Comparison of ENCODE assay signal across 9 cellular contexts in the genomic region with DNA sequence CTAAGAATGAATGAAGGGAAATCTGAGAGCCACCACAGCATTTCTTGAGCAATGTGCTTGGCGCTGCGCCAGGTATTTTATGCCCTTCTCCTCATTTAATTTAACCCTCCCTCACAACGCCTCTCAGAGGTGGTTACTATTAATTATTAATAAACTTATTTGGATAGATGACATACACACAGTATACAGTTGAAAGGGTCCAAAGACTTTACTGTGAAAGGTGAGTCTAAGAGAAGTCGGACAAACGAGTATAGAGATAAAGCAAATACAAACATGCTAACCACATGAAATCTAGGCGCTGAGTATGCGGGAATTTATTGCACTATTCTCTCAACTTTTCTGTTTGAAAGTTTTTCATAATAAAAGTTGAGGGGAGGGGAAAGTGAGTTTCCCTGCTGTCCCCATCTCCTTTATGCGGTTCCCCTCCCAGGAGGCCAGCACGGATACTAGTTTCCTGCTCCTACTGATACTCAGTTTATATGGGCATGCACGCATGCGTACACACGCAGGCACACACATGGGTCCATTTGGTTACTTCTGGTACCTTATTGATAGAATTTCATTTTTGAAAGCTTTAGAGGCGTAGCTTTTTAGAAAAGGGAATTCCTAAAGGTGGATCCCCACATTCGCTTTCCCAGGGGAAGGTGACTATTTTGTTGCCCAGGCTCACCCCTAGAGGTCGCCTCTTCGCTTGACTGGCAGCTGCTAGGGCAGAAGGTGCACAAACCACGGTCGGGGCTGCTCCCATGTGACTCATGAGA. TPM values are rescaled to one million over a fixed set of nuclear protein-coding genes. Genes with fewer than 3 reads are reported as not detected.
DNase-seq lines count a peak whose midpoint lies in the region; ATAC-seq, FAIRE-seq and TF ChIP-seq lines count a peak whose summit lies in the region.
"Had no signal": no experiment of that assay in that cellular context is flagged by ENCODE, and none has a peak within 500 bp of the region (broad histone marks: within the 10 kb centered on the region; RNA-seq: fewer than 3 reads in every experiment).

No MANE protein-coding gene starts in this region.

- peak overlapping the region in 3 of 10 donors; percentile 11 to 48 (median 11) for H3K27ac Mint-ChIP-seq in naive thymus-derived CD8-positive, alpha-beta T cell
- H3K27ac Mint-ChIP-seq in stimulated activated memory B cell treated with anti-CD40 and anti-IgM and Interleukin-4, amounts not matched to agents 10 μg/mL and 1 μg/mL and 100 μg/mL, for 72 hours = peak overlapping the region; percentile 17

- WGBS in esophagus muscularis mucosa = 35% methylated on average over 18 of the region's 18 CpGs

- H2AFZ ChIP-seq in OCI-LY3 (ENCODE audit: low read depth, low read length) = peak overlapping the region; percentile 92

- peaks cover 2 to 13% (median 8%) of the 10 kb centered on the region in 4 donors for H3K4me1 Mint-ChIP-seq in naive thymus-derived CD8-positive, alpha-beta T cell
- H3K4me1 Mint-ChIP-seq in stimulated activated memory B cell treated with anti-CD40 and anti-IgM and Interleukin-4, amounts not matched to agents 10 μg/mL and 1 μg/mL and 100 μg/mL, for 72 hours = peaks cover 6% of the 10 kb centered on the region

- H3K36me3 Mint-ChIP-seq in naive thymus-derived CD8-positive, alpha-beta T cell = no peaks in the 10 kb centered on the region
- no peaks in the 10 kb centered on the region for H3K36me3 Mint-ChIP-seq in stimulated activated memory B cell treated with anti-CD40 and anti-IgM and Interleukin-4, amounts not matched to agents 10 μg/mL and 1 μg/mL and 100 μg/mL, for 72 hours

- H3K4me3 ChIP-seq in OCI-LY3 (ENCODE audit: low read length) (peak overlapping the region; percentile 69), esophagus muscularis mucosa (peak overlapping the region; percentile 17 to 24 (median 23))

- H3K9me3 ChIP-seq in OCI-LY3 (ENCODE audit: insufficient read depth, low read length) (no peaks in the 10 kb centered on the region), esophagus muscularis mucosa (no peaks in the 10 kb centered on the region)

- H3K4me1 ChIP-seq in OCI-LY3 (ENCODE audit: low read length) (peaks cover 14% of the 10 kb centered on the region), esophagus muscularis mucosa (peaks cover 0 to 14% (median 11%) of the 10 kb centered on the region in 4 donors)

- H3K4me3 Mint-ChIP-seq in naive thymus-derived CD8-positive, alpha-beta T cell = peak overlapping the region in 9 of 10 donors; percentile 15 to 61 (median 44)
- H3K4me3 Mint-ChIP-seq in stimulated activated memory B cell treated with anti-CD40 and anti-IgM and Interleukin-4, amounts not matched to agents 10 μg/mL and 1 μg/mL and 100 μg/mL, for 72 hours = peak overlapping the region; percentile 43

- no peaks in the 10 kb centered on the region for H3K79me2 ChIP-seq in OCI-LY3 (ENCODE audit: low read length)

- intact Hi-C loops in esophagus muscularis mucosa (cut with DNase I) = no loop called here

- H3K27me3 ChIP-seq in OCI-LY3 (ENCODE audit: low read depth, low read length) = no peaks in the 10 kb centered on the region
- H3K27me3 ChIP-seq in esophagus muscularis mucosa = no peaks in the 10 kb centered on the region

- peaks cover 0 to 3% (median 0%) of the 10 kb centered on the region in 9 donors for H3K9me3 Mint-ChIP-seq in naive thymus-derived CD8-positive, alpha-beta T cell
- no peaks in the 10 kb centered on the region for H3K9me3 Mint-ChIP-seq in stimulated activated memory B cell treated with anti-CD40 and anti-IgM and Interleukin-4, amounts not matched to agents 10 μg/mL and 1 μg/mL and 100 μg/mL, for 72 hours

- H3K9ac ChIP-seq in OCI-LY3 (ENCODE audit: low read length) = peak overlapping the region; percentile 38

- peak; percentile 99 for TF ChIP-seq CTCF in OCI-LY3 (IDR thresholded peaks at IDR 0.05; ENCODE audit: low read depth, low read length)
- TF ChIP-seq CTCF in esophagus muscularis mucosa (IDR thresholded peaks at IDR 0.05) = peak; percentile 60 to 76 (median 62)

- POLR2A ChIA-PET in naive thymus-derived CD8-positive, alpha-beta T cell (lab: Charles Lee) = interaction anchor here (0.7 kb wide), 1 partner anchor 52 kb away, joined by 3 read pairs; no protein-coding TSS in a partner anchor

- H3K27ac ChIP-seq in OCI-LY3 (ENCODE audit: low read length) (no peak overlapping the region), esophagus muscularis mucosa (replicated peaks in 1 of 4) (no peak overlapping the region)

- no peak for TF ChIP-seq POLR2A in esophagus muscularis mucosa (IDR thresholded peaks at IDR 0.05; ENCODE audit: low read depth)

- peak; percentile 83 for FAIRE-seq in GM19239 (lab: Jason Lieb, UNC)
- FAIRE-seq: colon had no signal

- TF ChIP-seq EP300 in esophagus muscularis mucosa (IDR thresholded peaks at IDR 0.05) = no peak

- peak overlapping the region; percentile 77 for H3K4me2 ChIP-seq in OCI-LY3 (ENCODE audit: low read length)

- DNase-seq in C1 segment of cervical spinal cord (lab: John Stamatoyannopoulos, UW) (peak in 10 of 14 donors; percentile 4 to 50 (median 36)), GM19239 (ENCODE audit: insufficient read length, low spot score) (peak; percentile 73), esophagus muscularis mucosa (ENCODE audit: extremely low spot score) (no peak)
- peak; percentile 64 for DNase-seq in activated T-cell treated with anti-CD3 and anti-CD28 coated beads, Interleukin-2, amount 50 U/mL, for 1 hour
- DNase-seq in naive thymus-derived CD8-positive, alpha-beta T cell = peak; percentile 25 to 75 (median 52)

- ATAC-seq in HG03521 (IDR thresholded peaks at IDR 0.05; ENCODE audit: unreplicated experiment) = peak; percentile 75
- ATAC-seq in naive thymus-derived CD8-positive, alpha-beta T cell = peak; percentile 91 to 98
- ATAC-seq in stimulated activated memory B cell treated with anti-CD40 and anti-IgM and Interleukin-4, amounts not matched to agents 10 μg/mL and 1 μg/mL and 100 μg/mL, for 72 hours = peak; percentile 91

- no peaks in the 10 kb centered on the region for H4K20me1 ChIP-seq in OCI-LY3 (ENCODE audit: insufficient read depth, low read length)

- H3K36me3 ChIP-seq in OCI-LY3 (replicated peaks; ENCODE audit: low read depth, low read length) = no peaks in the 10 kb centered on the region
- no peaks in the 10 kb centered on the region for H3K36me3 ChIP-seq in esophagus muscularis mucosa

- H3K27me3 Mint-ChIP-seq in naive thymus-derived CD8-positive, alpha-beta T cell = peaks cover 0 to 1% (median 0%) of the 10 kb centered on the region in 5 donors
- H3K27me3 Mint-ChIP-seq in stimulated activated memory B cell treated with anti-CD40 and anti-IgM and Interleukin-4, amounts not matched to agents 10 μg/mL and 1 μg/mL and 100 μg/mL, for 72 hours = no peaks in the 10 kb centered on the region

RNA-seq across cellular contexts. Expression of a gene that starts 28.5 kb away (rescaled TPM):
- total RNA-seq in esophagus muscularis mucosa = 10 to 100 TPM; 13.6 to 16.8 (median 15.1) TPM
- 10 to 100 TPM in 1 of 2 experiments, 1 to 10 TPM in 1; 9.8 to 10.3 TPM for total RNA-seq in naive thymus-derived CD8-positive, alpha-beta T cell
- polyA plus RNA-seq in naive thymus-derived CD8-positive, alpha-beta T cell = 1 to 10 TPM; 5.5 to 8.8 (median 8.4) TPM

RNA-seq across cellular contexts. Expression of a gene that starts 29.7 kb away (rescaled TPM):
- 100 to 1,000 TPM; 100 to 138 (median 122) TPM for total RNA-seq in esophagus muscularis mucosa
- total RNA-seq in naive thymus-derived CD8-positive, alpha-beta T cell = 10 to 100 TPM; 60.2 to 66.4 TPM
- polyA plus RNA-seq in naive thymus-derived CD8-positive, alpha-beta T cell = 100 to 1,000 TPM in 1 of 3 donors, 10 to 100 TPM in 2; 92.2 to 120 (median 95.3) TPM
